Comparison of ENCODE assay signal across 29 cellular contexts in the genomic region with DNA sequence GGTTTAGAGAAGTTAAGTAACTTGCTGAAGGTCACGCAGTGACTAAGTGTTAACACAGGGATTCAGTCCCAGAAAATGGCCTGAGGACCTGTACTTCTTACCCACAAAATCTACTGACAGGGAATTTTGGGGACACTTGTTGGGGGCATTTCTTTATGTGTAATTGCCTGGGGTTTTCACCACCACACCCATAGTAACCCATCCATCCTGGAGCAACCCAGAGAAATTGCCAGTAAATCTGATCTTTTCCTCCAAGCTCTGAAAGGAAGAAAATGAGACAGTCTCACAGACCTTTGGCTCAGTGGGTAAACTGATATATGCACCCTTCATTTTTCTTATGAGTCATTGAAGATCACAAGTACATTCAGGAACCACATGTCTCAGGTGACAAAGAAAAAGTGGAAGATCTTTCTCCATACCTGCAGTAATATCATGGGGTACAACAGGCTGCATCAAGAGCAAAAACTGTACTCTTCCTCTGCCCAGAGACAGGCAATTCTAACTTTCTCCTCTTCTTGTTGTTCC.
"Had no signal": no experiment of that assay in that cellular context is flagged by ENCODE, and none has a peak within 500 bp of the region (broad histone marks: within the 10 kb centered on the region; RNA-seq: fewer than 3 reads in every experiment).

No MANE protein-coding gene starts in this region.

- ATAC-seq: activated CD4-positive, alpha-beta T cell treated with anti-CD3 and anti-CD28 coated beads for 36 hours; activated CD8-positive, alpha-beta memory T cell treated with anti-CD3 and anti-CD28 coated beads, Interleukin-2, amount 10 ng/mL, durations not matched to agents 7 days and 5 days; activated CD8-positive, alpha-beta T cell treated with anti-CD3 and anti-CD28 coated beads, Interleukin-2, amount 10 ng/mL, durations not matched to agents 7 days and 5 days; gastroesophageal sphincter; heart right ventricle had no signal

- H3K36me3 ChIP-seq: brain microvascular endothelial cell, cardiac muscle cell, colonic mucosa, esophagus squamous epithelium, gastroesophageal sphincter, heart right ventricle had no signal

- DNase-seq: activated CD4-positive, alpha-beta memory T cell treated with anti-CD3 and anti-CD28 coated beads for 36 hours; activated CD4-positive, alpha-beta T cell treated with anti-CD3 and anti-CD28 coated beads for 36 hours; activated CD4-positive, alpha-beta T cell treated with anti-CD3 and anti-CD28 coated beads, Interleukin-2, amount 10 ng/mL, durations not matched to agents 24 days and 14 days; activated CD4-positive, CD25-positive, alpha-beta regulatory T cell; activated CD4-positive, CD25-positive, alpha-beta regulatory T cell treated with anti-CD3 and anti-CD28 coated beads, Interleukin-2, amount 50 U/mL, for 72 hours; activated CD8-positive, alpha-beta memory T cell treated with anti-CD3 and anti-CD28 coated beads, Interleukin-2, amount 10 ng/mL, durations not matched to agents 7 days and 5 days; activated CD8-positive, alpha-beta memory T cell treated with anti-CD3 and anti-CD28 coated beads, Interleukin-2, amount 50 U/mL, for 4 hours; activated CD8-positive, alpha-beta T cell treated with anti-CD3 and anti-CD28 coated beads, Interleukin-2, amount 10 ng/mL, durations not matched to agents 7 days and 5 days; activated gamma-delta T cell; activated naive CD4-positive, alpha-beta T cell; activated naive CD4-positive, alpha-beta T cell treated with anti-CD3 and anti-CD28 coated beads, Interleukin-2, amount 50 U/mL, for 16 hours; activated naive CD8-positive, alpha-beta T cell treated with anti-CD3 and anti-CD28 coated beads, Interleukin-2, amount 10 ng/mL, durations not matched to agents 7 days and 5 days; activated T-cell treated with anti-CD3 and anti-CD28 coated beads, Interleukin-2, amount 50 U/mL, for 1 hour; activated T-cell treated with anti-CD3 and anti-CD28 coated beads, Interleukin-2, amount 50 U/mL, for 48 hours; amniotic stem cell; anterior cingulate cortex; brain microvascular endothelial cell; central memory CD4-positive, alpha-beta T cell; cerebellar nuclear complex; colonic mucosa; effector CD8-positive, alpha-beta T cell; esophagus squamous epithelium; foreskin melanocyte; heart right ventricle; T-helper 2 cell had no signal

- H3K9me3 Mint-ChIP-seq: activated CD4-positive, alpha-beta memory T cell treated with anti-CD3 and anti-CD28 coated beads for 36 hours; activated CD4-positive, alpha-beta T cell treated with anti-CD3 and anti-CD28 coated beads, Interleukin-2, amount 10 ng/mL, durations not matched to agents 24 days and 14 days; activated T-helper 1 cell treated with anti-CD3 and anti-CD28 coated beads, Interleukin-12 subunit alpha, Interleukin-12 subunit beta, Interleukin-2, Interleukin-4 antibody, amounts not matched to agents 30 ng/mL and 10 ng/mL and 1 ng/mL, durations not matched to agents 14 hours and 24 hours and 36 hours had no signal

- H3K36me3 Mint-ChIP-seq: activated CD4-positive, alpha-beta memory T cell treated with anti-CD3 and anti-CD28 coated beads for 36 hours; activated CD8-positive, alpha-beta memory T cell treated with anti-CD3 and anti-CD28 coated beads, Interleukin-2, amount 10 ng/mL, durations not matched to agents 7 days and 5 days had no signal

- H3K9me3 ChIP-seq: colonic mucosa, esophagus squamous epithelium, gastroesophageal sphincter, heart right ventricle had no signal

- H3K27ac ChIP-seq: brain microvascular endothelial cell, cardiac muscle cell, colonic mucosa, epithelial cell of prostate, esophagus squamous epithelium, gastroesophageal sphincter, heart right ventricle had no signal

- H3K4me3 Mint-ChIP-seq: activated CD4-positive, alpha-beta memory T cell treated with anti-CD3 and anti-CD28 coated beads for 36 hours; activated CD4-positive, alpha-beta T cell treated with anti-CD3 and anti-CD28 coated beads for 36 hours; activated CD4-positive, alpha-beta T cell treated with anti-CD3 and anti-CD28 coated beads, Interleukin-2, amount 10 ng/mL, durations not matched to agents 24 days and 14 days; activated CD8-positive, alpha-beta memory T cell treated with anti-CD3 and anti-CD28 coated beads, Interleukin-2, amount 10 ng/mL, durations not matched to agents 7 days and 5 days; activated CD8-positive, alpha-beta T cell treated with anti-CD3 and anti-CD28 coated beads, Interleukin-2, amount 10 ng/mL, durations not matched to agents 7 days and 5 days; activated naive CD8-positive, alpha-beta T cell treated with anti-CD3 and anti-CD28 coated beads, Interleukin-2, amount 10 ng/mL, durations not matched to agents 7 days and 5 days; activated T-helper 1 cell treated with anti-CD3 and anti-CD28 coated beads, Interleukin-12 subunit alpha, Interleukin-12 subunit beta, Interleukin-2, Interleukin-4 antibody, amounts not matched to agents 30 ng/mL and 10 ng/mL and 1 ng/mL, durations not matched to agents 14 hours and 24 hours and 36 hours had no signal

- H3K4me1 ChIP-seq: colonic mucosa had no signal

- H3K27ac Mint-ChIP-seq: activated CD4-positive, alpha-beta memory T cell treated with anti-CD3 and anti-CD28 coated beads for 36 hours; activated CD4-positive, alpha-beta T cell treated with anti-CD3 and anti-CD28 coated beads for 36 hours; activated CD4-positive, alpha-beta T cell treated with anti-CD3 and anti-CD28 coated beads, Interleukin-2, amount 10 ng/mL, durations not matched to agents 24 days and 14 days; activated CD8-positive, alpha-beta memory T cell treated with anti-CD3 and anti-CD28 coated beads, Interleukin-2, amount 10 ng/mL, durations not matched to agents 7 days and 5 days; activated CD8-positive, alpha-beta T cell treated with anti-CD3 and anti-CD28 coated beads, Interleukin-2, amount 10 ng/mL, durations not matched to agents 7 days and 5 days; activated naive CD8-positive, alpha-beta T cell treated with anti-CD3 and anti-CD28 coated beads, Interleukin-2, amount 10 ng/mL, durations not matched to agents 7 days and 5 days; activated T-helper 1 cell treated with anti-CD3 and anti-CD28 coated beads, Interleukin-12 subunit alpha, Interleukin-12 subunit beta, Interleukin-2, Interleukin-4 antibody, amounts not matched to agents 30 ng/mL and 10 ng/mL and 1 ng/mL, durations not matched to agents 14 hours and 24 hours and 36 hours had no signal

- H3K4me3 ChIP-seq: cardiac muscle cell, colonic mucosa, esophagus squamous epithelium, gastroesophageal sphincter, heart right ventricle had no signal
